8 cellular contexts compared by ENCODE assay signal in genomic region chr19:43446746-43447489, GRCh38. TPM values are rescaled to one million over a fixed set of nuclear protein-coding genes. Genes with fewer than 3 reads are reported as not detected.
DNase-seq lines count a peak whose midpoint lies in the region; ATAC-seq, FAIRE-seq and TF ChIP-seq lines count a peak whose summit lies in the region.

No MANE protein-coding gene starts in this region.

- H3K4me3 Mint-ChIP-seq in activated B cell treated with CpG ODN at 0.5 μM for 24 hours, result no peak overlapping the region

- no peak for FAIRE-seq in kidney (lab: Jason Lieb, UNC)

- no peak overlapping the region for H3K4me3 ChIP-seq in mammary epithelial cell (replicated peaks in 1 of 3; ENCODE audit: insufficient read depth in 1 of 3, low read depth in 2 of 3, low read length in 3 of 3)
- no peak overlapping the region for H3K4me3 ChIP-seq in kidney (ENCODE audit: low read length in 2 of 2)

- no peaks in the 10 kb centered on the region for H3K27me3 ChIP-seq in mammary epithelial cell (ENCODE audit: insufficient read depth, low read length)

- H2AFZ ChIP-seq in mammary epithelial cell (ENCODE audit: low read depth, low read length), result peak overlapping the region; percentile 49

- H3K4me2 ChIP-seq in mammary epithelial cell (ENCODE audit: insufficient read depth, low read depth, low read length), result no peak overlapping the region

- no peaks in the 10 kb centered on the region for H3K36me3 Mint-ChIP-seq in activated B cell treated with CpG ODN at 0.5 μM for 24 hours (ENCODE audit: low read depth)

- H3K9ac ChIP-seq in mammary epithelial cell (ENCODE audit: insufficient read depth, low read length) (no peak overlapping the region), kidney (ENCODE audit: low read length in 2 of 2) (no peak overlapping the region)

- H3K9me3 ChIP-seq in mammary epithelial cell (replicated peaks; ENCODE audit: insufficient read depth, low read length) (no peaks in the 10 kb centered on the region), kidney (ENCODE audit: control insufficient read depth in 1 of 2, low read length in 2 of 2) (no peaks in the 10 kb centered on the region)

- peaks cover 6% of the 10 kb centered on the region for H3K4me1 Mint-ChIP-seq in activated B cell treated with CpG ODN at 0.5 μM for 24 hours

- no peaks in the 10 kb centered on the region for H3K36me3 ChIP-seq in mammary epithelial cell (ENCODE audit: insufficient read depth, low read length)
- H3K36me3 ChIP-seq in kidney (ENCODE audit: control insufficient read depth in 1 of 2, insufficient read depth in 2 of 2, low read length in 2 of 2), result no peaks in the 10 kb centered on the region

- no peaks in the 10 kb centered on the region for H3K9me3 Mint-ChIP-seq in activated B cell treated with CpG ODN at 0.5 μM for 24 hours

- H3K4me1 ChIP-seq in mammary epithelial cell (ENCODE audit: insufficient read depth, low read length), result peaks cover 4% of the 10 kb centered on the region
- peaks cover 0 to 2% of the 10 kb centered on the region in 2 donors for H3K4me1 ChIP-seq in kidney (ENCODE audit: control insufficient read depth in 1 of 2, insufficient read depth in 1 of 2, low read depth in 1 of 2, low read length in 2 of 2)

- no peaks in the 10 kb centered on the region for H3K79me2 ChIP-seq in mammary epithelial cell (ENCODE audit: insufficient read depth, low read length)

- no TSS peak for BruUV-seq in mammary epithelial cell (replicated peaks; lab: Mats Ljungman, UMichigan)

- intact Hi-C loops in activated B cell treated with CpG ODN at 0.5 μM for 24 hours (cut with micrococcal nuclease), result loop anchor here (1.0 to 10.0 kb wide), 6 partner anchors 14 to 362 kb away; partner anchors contain the start of genes IRGQ, KCNN4, PHLDB3 and ZNF576
- intact Hi-C loops in mammary epithelial cell (cut with micrococcal nuclease), result loop anchor here (1.0 to 10.0 kb wide), 5 partner anchors 57 to 338 kb away; partner anchors contain the start of genes KCNN4 and PHLDB3
- intact Hi-C loops in kidney (cut with DNase I), result loop anchor here (5.0 kb wide), 1 partner anchor 75 kb away; no protein-coding TSS in a partner anchor

- ATAC-seq in GM18907 (IDR thresholded peaks at IDR 0.05; ENCODE audit: unreplicated experiment) (peak; percentile 65), activated B cell treated with CpG ODN at 0.5 μM for 24 hours (ENCODE audit: low read depth) (peak; percentile 90), GM21390 (IDR thresholded peaks at IDR 0.05; ENCODE audit: unreplicated experiment) (no peak)

- H4K20me1 ChIP-seq in mammary epithelial cell (ENCODE audit: insufficient read depth, low read length), result no peaks in the 10 kb centered on the region

- H3K27ac Mint-ChIP-seq in activated B cell treated with CpG ODN at 0.5 μM for 24 hours, result no peak overlapping the region

- peak; percentile 47 for TF ChIP-seq CTCF in activated B cell treated with CpG ODN at 0.5 μM for 24 hours (IDR thresholded peaks at IDR 0.05)
- peak; percentile 93 to 97 for TF ChIP-seq CTCF in mammary epithelial cell (conservative IDR thresholded peaks at IDR 0.05 in 1 of 2, IDR thresholded peaks at IDR 0.05 in 1 of 2; ENCODE audit: extremely low read depth in 1 of 2, insufficient read depth in 1 of 2, low read depth in 1 of 2, low read length in 2 of 2)
- peak; percentile 98 for TF ChIP-seq CTCF in kidney (IDR thresholded peaks at IDR 0.05; ENCODE audit: borderline replicate concordance, extremely low read depth, insufficient read depth)

- in situ Hi-C loops in ACHN (cut with HindIII; ENCODE audit: low pct_ligation_motif_present, low pct_unique_long_range_greater_than_20kb, low sequenced_read_pairs) (no loop called here), mammary epithelial cell (cut with MboI; ENCODE audit: low sequenced_read_pairs in 2 of 2) (loop anchor here (5.0 to 10.0 kb wide), 2 partner anchors 75 to 208 kb away; no protein-coding TSS in a partner anchor)

- no peaks in the 10 kb centered on the region for H3K27me3 Mint-ChIP-seq in activated B cell treated with CpG ODN at 0.5 μM for 24 hours

- CTCF ChIA-PET in activated B cell treated with CpG ODN at 0.5 μM for 24 hours (lab: Charles Lee) (interaction anchor here (0.6 to 3.4 kb wide), 27 partner anchors 8 to 362 kb away, joined by 3 to 300 read pairs (median 4); partner anchors contain the start of genes ETHE1, IRGQ, LYPD3 and PHLDB3), mammary epithelial cell (lab: Charles Lee; ENCODE audit: low non-redundant PET) (interaction anchor here (0.5 to 1.5 kb wide), 7 partner anchors 16 to 1399 kb away, joined by 3 to 29 read pairs (median 4); partner anchors contain the start of gene NECTIN2)

- 29% methylated on average over 11 of the region's 14 CpGs for WGBS in mammary epithelial cell (ENCODE audit: low coverage, missing lambda C conversion rate)

- peak; percentile 71 for DNase-seq in ACHN
- DNase-seq in NCI-H2171 treated with DMSO at 0.1 percent for 48 hours (lab: John Stamatoyannopoulos, UW), result peak; percentile 56
- DNase-seq in activated B cell treated with CpG ODN at 0.5 μM for 24 hours, result peak; percentile 67
- DNase-seq in mammary epithelial cell, result peak; percentile 62
- peak; percentile 90 for DNase-seq in kidney
- DNase-seq in stimulated activated CD4-positive, alpha-beta T cell treated with anti-CD3 and anti-CD28 coated beads, Interleukin-1b, Interleukin-23, amount 100 ng/mL, for 48 hours, result peak; percentile 78

- POLR2A ChIA-PET in activated B cell treated with CpG ODN at 0.5 μM for 24 hours (lab: Charles Lee), result interaction anchor here (0.9 to 2.9 kb wide), 6 partner anchors 14 to 148 kb away, joined by 3 to 37 read pairs (median 4); no protein-coding TSS in a partner anchor

- dilution Hi-C loops in mammary epithelial cell (cut with HindIII; ENCODE audit: low sequenced_read_pairs), result loop anchor here (5.0 kb wide), 2 partner anchors 80 to 185 kb away; partner anchors contain the start of gene ETHE1

- H3K27ac ChIP-seq in mammary epithelial cell (ENCODE audit: insufficient read depth, low read depth, low read length) (no peak overlapping the region), kidney (ENCODE audit: low read depth in 2 of 2, low read length in 2 of 2) (no peak overlapping the region)

RNA-seq across cellular contexts. Expression of gene LYPD3, which starts 18.5 kb away (rescaled TPM):
- 0.24 TPM in 1 of 2 replicates, not detected in the other for total RNA-seq in activated B cell treated with CpG ODN at 0.5 μM for 24 hours
- total RNA-seq in mammary epithelial cell, result 10 to 100 TPM in 1 of 2 donors, under 1 TPM in 1; 0.33 to 30.7 TPM
- polyA plus RNA-seq in mammary epithelial cell, result 29.8 TPM
- polyA minus RNA-seq in mammary epithelial cell, result 30.0 TPM
- 1.7 TPM for total RNA-seq in kidney
- polyA plus RNA-seq in kidney (ENCODE audit: insufficient read depth, low read depth, low replicate concordance), result 2.2 TPM

RNA-seq across cellular contexts. Expression of gene TEX101, which starts 32.2 kb away (rescaled TPM):
- not detected in 2 replicates for total RNA-seq in activated B cell treated with CpG ODN at 0.5 μM for 24 hours
- total RNA-seq in mammary epithelial cell, result not detected
- not detected for polyA plus RNA-seq in mammary epithelial cell
- not detected for polyA minus RNA-seq in mammary epithelial cell
- total RNA-seq in kidney, result not detected
- not detected for polyA plus RNA-seq in kidney (ENCODE audit: insufficient read depth, low read depth, low replicate concordance)

RNA-seq across cellular contexts. Expression of gene PHLDB3, which starts 57.6 kb away (rescaled TPM):
- 32.2 and 34.5 TPM in 2 replicates for total RNA-seq in activated B cell treated with CpG ODN at 0.5 μM for 24 hours
- total RNA-seq in mammary epithelial cell, result 10 to 100 TPM; 16.2 to 23.8 TPM
- polyA plus RNA-seq in mammary epithelial cell, result 8.0 TPM
- polyA minus RNA-seq in mammary epithelial cell, result 20.2 TPM
- total RNA-seq in kidney, result 10.8 TPM
- polyA plus RNA-seq in kidney (ENCODE audit: insufficient read depth, low read depth, low replicate concordance), result 8.2 TPM

Comparison
In these comparisons a context has a peak if more than half of its experiments do, and no peak if none do; other contexts are left out.
1. CTCF ChIP-seq: peak in every context shown above with its lines; median percentile 98 in kidney; 95 in mammary epithelial cell; 47 in activated B cell treated with CpG ODN at 0.5 μM for 24 hours.